In genomic region chr20:32563311-32564272, GRCh38 we compare ENCODE assay signal across 1 cellular context.
TF ChIP-seq lines count a peak whose summit lies in the region.

No MANE protein-coding gene starts in this region.

TF ChIP-seq in HepG2, 621 proteins besides CTCF, POLR2A, EP300 and RAD21 (continued from another document and continues in another):
- TF ChIP-seq ZNF142 (CRISPR knock-in tag; IDR thresholded peaks at IDR 0.05) (no peak), GPN1 (CRISPR knock-in tag; IDR thresholded peaks at IDR 0.05; ENCODE audit: borderline replicate concordance) (no peak), ZFP41 (CRISPR knock-in tag; IDR thresholded peaks at IDR 0.05; ENCODE audit: borderline replicate concordance) (no peak), ZNF20 (CRISPR knock-in tag; IDR thresholded peaks at IDR 0.05) (no peak), MLLT10 (CRISPR knock-in tag; IDR thresholded peaks at IDR 0.05) (no peak), ATAD3A (CRISPR knock-in tag; IDR thresholded peaks at IDR 0.05) (no peak), PLSCR1 (CRISPR knock-in tag; IDR thresholded peaks at IDR 0.05; ENCODE audit: borderline replicate concordance) (no peak), ZNF275 (CRISPR knock-in tag; IDR thresholded peaks at IDR 0.05; ENCODE audit: borderline replicate concordance) (no peak), ZNF580 (CRISPR knock-in tag; IDR thresholded peaks at IDR 0.05; ENCODE audit: borderline replicate concordance, low read depth) (peak; percentile 19; the same call in 1 of the 2 replicates), TRIM22 (IDR thresholded peaks at IDR 0.05) (no peak), ZNF607 (CRISPR knock-in tag; IDR thresholded peaks at IDR 0.05; ENCODE audit: borderline replicate concordance) (no peak), POLR2AphosphoS2 (IDR thresholded peaks at IDR 0.05; ENCODE audit: low read depth, low read length) (no peak), HNF4A (CRISPR knock-in tag; IDR thresholded peaks at IDR 0.05) (no peak), CHCHD3 (CRISPR knock-in tag; IDR thresholded peaks at IDR 0.05) (no peak), ESRRA (CRISPR knock-in tag; IDR thresholded peaks at IDR 0.05; ENCODE audit: low read depth) (no peak), LCORL (IDR thresholded peaks at IDR 0.05) (no peak), LCORL (CRISPR knock-in tag; IDR thresholded peaks at IDR 0.05) (no peak), TMF1 (CRISPR knock-in tag; IDR thresholded peaks at IDR 0.05; ENCODE audit: low read depth) (no peak), FLYWCH1 (CRISPR knock-in tag; IDR thresholded peaks at IDR 0.05) (no peak), TGIF2 (CRISPR knock-in tag; IDR thresholded peaks at IDR 0.05) (no peak), ZBTB37 (CRISPR knock-in tag; IDR thresholded peaks at IDR 0.05) (no peak), THRA (CRISPR knock-in tag; IDR thresholded peaks at IDR 0.05; ENCODE audit: borderline replicate concordance) (no peak), TAF1 (CRISPR knock-in tag; IDR thresholded peaks at IDR 0.05) (no peak), ZNF3 (CRISPR knock-in tag; IDR thresholded peaks at IDR 0.05) (no peak), ZNF17 (CRISPR knock-in tag; IDR thresholded peaks at IDR 0.05) (no peak), ZNF558 (CRISPR knock-in tag; IDR thresholded peaks at IDR 0.05; ENCODE audit: borderline replicate concordance) (no peak), ZNF576 (CRISPR knock-in tag; IDR thresholded peaks at IDR 0.05) (no peak), E2F2 (CRISPR knock-in tag; IDR thresholded peaks at IDR 0.05; ENCODE audit: borderline replicate concordance) (no peak), SKIL (CRISPR knock-in tag; IDR thresholded peaks at IDR 0.05; ENCODE audit: borderline replicate concordance) (no peak), CREBL2 (CRISPR knock-in tag; IDR thresholded peaks at IDR 0.05; ENCODE audit: borderline replicate concordance) (no peak), MXD3 (CRISPR knock-in tag; IDR thresholded peaks at IDR 0.05) (no peak), DNMT1 (CRISPR knock-in tag; IDR thresholded peaks at IDR 0.05) (no peak), ZNF431 (CRISPR knock-in tag; IDR thresholded peaks at IDR 0.05; ENCODE audit: borderline replicate concordance, low read depth) (no peak), ZBTB33 (CRISPR knock-in tag; IDR thresholded peaks at IDR 0.05) (peak; percentile 81), ATF6 (CRISPR knock-in tag; conservative IDR thresholded peaks at IDR 0.05) (no peak), CREB3 (CRISPR knock-in tag; IDR thresholded peaks at IDR 0.05) (no peak)
